Comparison of ENCODE assay signal across 8 cellular contexts in genomic region chr22:24402460-24403192, GRCh38. TPM values are rescaled to one million over a fixed set of nuclear protein-coding genes. Genes with fewer than 3 reads are reported as not detected.
DNase-seq lines count a peak whose midpoint lies in the region; ATAC-seq and FAIRE-seq lines count a peak whose summit lies in the region.

No MANE protein-coding gene starts in this region.

- FAIRE-seq in islet of Langerhans (lab: Jason Lieb, UNC) = peak; percentile 98

- H3K27ac Mint-ChIP-seq in activated naive CD4-positive, alpha-beta T cell treated with anti-CD3 and anti-CD28 coated beads, Interleukin-2, amount 50 U/mL, for 72 hours = peak overlapping the region; percentile 28 to 29
- H3K27ac Mint-ChIP-seq in stimulated activated naive B cell treated with anti-CD40 and anti-IgM and Interleukin-4, amounts not matched to agents 10 μg/mL and 1 μg/mL and 100 μg/mL, for 72 hours = peak overlapping the region; percentile 79

- DNase-seq in activated naive CD4-positive, alpha-beta T cell treated with anti-CD3 and anti-CD28 coated beads, Interleukin-2, amount 50 U/mL, for 72 hours (ENCODE audit: low spot score in 2 of 2) = no peak
- DNase-seq in activated naive CD4-positive, alpha-beta T cell (lab: John Stamatoyannopoulos, UW) = no peak
- peak; percentile 17 for DNase-seq in NCI-H226
- peak; percentile 93 for DNase-seq in astrocyte of the hippocampus (ENCODE audit: low read depth, low spot score)
- peak; percentile 36 for DNase-seq in stimulated activated naive B cell treated with anti-CD40 and anti-IgM and Interleukin-4, amounts not matched to agents 10 μg/mL and 1 μg/mL and 100 μg/mL, for 72 hours
- DNase-seq in UCSD-AML1 (lab: John Stamatoyannopoulos, UW; ENCODE audit: unreplicated experiment) = no peak

- peak; percentile 24 to 65 for ATAC-seq in activated naive CD4-positive, alpha-beta T cell treated with anti-CD3 and anti-CD28 coated beads, Interleukin-2, amount 50 U/mL, for 72 hours
- peak; percentile 87 for ATAC-seq in stimulated activated naive B cell treated with anti-CD40 and anti-IgM and Interleukin-4, amounts not matched to agents 10 μg/mL and 1 μg/mL and 100 μg/mL, for 72 hours (replicated peaks)
- ATAC-seq in HG02884 (IDR thresholded peaks at IDR 0.05; ENCODE audit: unreplicated experiment) = no peak

- H3K4me1 Mint-ChIP-seq in stimulated activated naive B cell treated with anti-CD40 and anti-IgM and Interleukin-4, amounts not matched to agents 10 μg/mL and 1 μg/mL and 100 μg/mL, for 72 hours = peaks cover 38% of the 10 kb centered on the region in 2 donors

- H3K36me3 Mint-ChIP-seq in activated naive CD4-positive, alpha-beta T cell treated with anti-CD3 and anti-CD28 coated beads, Interleukin-2, amount 50 U/mL, for 72 hours = peaks cover 6% of the 10 kb centered on the region in 2 donors
- H3K36me3 Mint-ChIP-seq in stimulated activated naive B cell treated with anti-CD40 and anti-IgM and Interleukin-4, amounts not matched to agents 10 μg/mL and 1 μg/mL and 100 μg/mL, for 72 hours = peaks cover 49 to 65% of the 10 kb centered on the region in 2 donors

- no peaks in the 10 kb centered on the region for H3K9me3 Mint-ChIP-seq in activated naive CD4-positive, alpha-beta T cell treated with anti-CD3 and anti-CD28 coated beads, Interleukin-2, amount 50 U/mL, for 72 hours
- H3K9me3 Mint-ChIP-seq in stimulated activated naive B cell treated with anti-CD40 and anti-IgM and Interleukin-4, amounts not matched to agents 10 μg/mL and 1 μg/mL and 100 μg/mL, for 72 hours = no peaks in the 10 kb centered on the region

- no peaks in the 10 kb centered on the region for H3K27me3 Mint-ChIP-seq in stimulated activated naive B cell treated with anti-CD40 and anti-IgM and Interleukin-4, amounts not matched to agents 10 μg/mL and 1 μg/mL and 100 μg/mL, for 72 hours

- peak overlapping the region; percentile 54 to 56 for H3K4me3 Mint-ChIP-seq in stimulated activated naive B cell treated with anti-CD40 and anti-IgM and Interleukin-4, amounts not matched to agents 10 μg/mL and 1 μg/mL and 100 μg/mL, for 72 hours

RNA-seq across cellular contexts. Expression of gene ADORA2A, which starts 24.8 kb away (rescaled TPM):
- total RNA-seq in activated naive CD4-positive, alpha-beta T cell treated with anti-CD3 and anti-CD28 coated beads, Interleukin-2, amount 50 U/mL, for 72 hours = 10 to 100 TPM; 33.8 to 34.4 TPM

Comparison
In these comparisons a context has a peak if more than half of its experiments do, and no peak if none do; other contexts are left out.
1. DNase-seq: peak in NCI-H226 (single experiment), astrocyte of the hippocampus (single experiment) and stimulated activated naive B cell treated with anti-CD40 and anti-IgM and Interleukin-4, amounts not matched to agents 10 μg/mL and 1 μg/mL and 100 μg/mL, for 72 hours (single experiment); none in activated naive CD4-positive, alpha-beta T cell treated with anti-CD3 and anti-CD28 coated beads, Interleukin-2, amount 50 U/mL, for 72 hours (0 of 2), activated naive CD4-positive, alpha-beta T cell (0 of 4) and UCSD-AML1 (single experiment).